In the genomic region with DNA sequence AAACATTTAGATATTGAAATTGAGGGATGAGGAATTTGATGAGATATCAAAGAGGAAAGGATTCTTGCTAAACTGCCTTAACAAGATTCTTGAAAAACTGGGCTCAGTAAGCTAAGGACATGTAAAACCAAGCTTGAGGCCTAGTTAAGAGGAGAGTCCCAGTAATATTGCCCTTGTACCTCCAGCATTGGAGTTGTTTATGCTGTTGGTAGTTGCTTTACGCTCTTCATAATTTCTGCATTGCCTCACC, we compare ENCODE assay signal across 1 cellular context.
TF ChIP-seq lines count a peak whose summit lies in the region.

No MANE protein-coding gene starts in this region.

TF ChIP-seq in GM23338, 12 proteins besides CTCF, POLR2A, EP300 and RAD21 (continued from another document):
- TF ChIP-seq, protein P1, sequence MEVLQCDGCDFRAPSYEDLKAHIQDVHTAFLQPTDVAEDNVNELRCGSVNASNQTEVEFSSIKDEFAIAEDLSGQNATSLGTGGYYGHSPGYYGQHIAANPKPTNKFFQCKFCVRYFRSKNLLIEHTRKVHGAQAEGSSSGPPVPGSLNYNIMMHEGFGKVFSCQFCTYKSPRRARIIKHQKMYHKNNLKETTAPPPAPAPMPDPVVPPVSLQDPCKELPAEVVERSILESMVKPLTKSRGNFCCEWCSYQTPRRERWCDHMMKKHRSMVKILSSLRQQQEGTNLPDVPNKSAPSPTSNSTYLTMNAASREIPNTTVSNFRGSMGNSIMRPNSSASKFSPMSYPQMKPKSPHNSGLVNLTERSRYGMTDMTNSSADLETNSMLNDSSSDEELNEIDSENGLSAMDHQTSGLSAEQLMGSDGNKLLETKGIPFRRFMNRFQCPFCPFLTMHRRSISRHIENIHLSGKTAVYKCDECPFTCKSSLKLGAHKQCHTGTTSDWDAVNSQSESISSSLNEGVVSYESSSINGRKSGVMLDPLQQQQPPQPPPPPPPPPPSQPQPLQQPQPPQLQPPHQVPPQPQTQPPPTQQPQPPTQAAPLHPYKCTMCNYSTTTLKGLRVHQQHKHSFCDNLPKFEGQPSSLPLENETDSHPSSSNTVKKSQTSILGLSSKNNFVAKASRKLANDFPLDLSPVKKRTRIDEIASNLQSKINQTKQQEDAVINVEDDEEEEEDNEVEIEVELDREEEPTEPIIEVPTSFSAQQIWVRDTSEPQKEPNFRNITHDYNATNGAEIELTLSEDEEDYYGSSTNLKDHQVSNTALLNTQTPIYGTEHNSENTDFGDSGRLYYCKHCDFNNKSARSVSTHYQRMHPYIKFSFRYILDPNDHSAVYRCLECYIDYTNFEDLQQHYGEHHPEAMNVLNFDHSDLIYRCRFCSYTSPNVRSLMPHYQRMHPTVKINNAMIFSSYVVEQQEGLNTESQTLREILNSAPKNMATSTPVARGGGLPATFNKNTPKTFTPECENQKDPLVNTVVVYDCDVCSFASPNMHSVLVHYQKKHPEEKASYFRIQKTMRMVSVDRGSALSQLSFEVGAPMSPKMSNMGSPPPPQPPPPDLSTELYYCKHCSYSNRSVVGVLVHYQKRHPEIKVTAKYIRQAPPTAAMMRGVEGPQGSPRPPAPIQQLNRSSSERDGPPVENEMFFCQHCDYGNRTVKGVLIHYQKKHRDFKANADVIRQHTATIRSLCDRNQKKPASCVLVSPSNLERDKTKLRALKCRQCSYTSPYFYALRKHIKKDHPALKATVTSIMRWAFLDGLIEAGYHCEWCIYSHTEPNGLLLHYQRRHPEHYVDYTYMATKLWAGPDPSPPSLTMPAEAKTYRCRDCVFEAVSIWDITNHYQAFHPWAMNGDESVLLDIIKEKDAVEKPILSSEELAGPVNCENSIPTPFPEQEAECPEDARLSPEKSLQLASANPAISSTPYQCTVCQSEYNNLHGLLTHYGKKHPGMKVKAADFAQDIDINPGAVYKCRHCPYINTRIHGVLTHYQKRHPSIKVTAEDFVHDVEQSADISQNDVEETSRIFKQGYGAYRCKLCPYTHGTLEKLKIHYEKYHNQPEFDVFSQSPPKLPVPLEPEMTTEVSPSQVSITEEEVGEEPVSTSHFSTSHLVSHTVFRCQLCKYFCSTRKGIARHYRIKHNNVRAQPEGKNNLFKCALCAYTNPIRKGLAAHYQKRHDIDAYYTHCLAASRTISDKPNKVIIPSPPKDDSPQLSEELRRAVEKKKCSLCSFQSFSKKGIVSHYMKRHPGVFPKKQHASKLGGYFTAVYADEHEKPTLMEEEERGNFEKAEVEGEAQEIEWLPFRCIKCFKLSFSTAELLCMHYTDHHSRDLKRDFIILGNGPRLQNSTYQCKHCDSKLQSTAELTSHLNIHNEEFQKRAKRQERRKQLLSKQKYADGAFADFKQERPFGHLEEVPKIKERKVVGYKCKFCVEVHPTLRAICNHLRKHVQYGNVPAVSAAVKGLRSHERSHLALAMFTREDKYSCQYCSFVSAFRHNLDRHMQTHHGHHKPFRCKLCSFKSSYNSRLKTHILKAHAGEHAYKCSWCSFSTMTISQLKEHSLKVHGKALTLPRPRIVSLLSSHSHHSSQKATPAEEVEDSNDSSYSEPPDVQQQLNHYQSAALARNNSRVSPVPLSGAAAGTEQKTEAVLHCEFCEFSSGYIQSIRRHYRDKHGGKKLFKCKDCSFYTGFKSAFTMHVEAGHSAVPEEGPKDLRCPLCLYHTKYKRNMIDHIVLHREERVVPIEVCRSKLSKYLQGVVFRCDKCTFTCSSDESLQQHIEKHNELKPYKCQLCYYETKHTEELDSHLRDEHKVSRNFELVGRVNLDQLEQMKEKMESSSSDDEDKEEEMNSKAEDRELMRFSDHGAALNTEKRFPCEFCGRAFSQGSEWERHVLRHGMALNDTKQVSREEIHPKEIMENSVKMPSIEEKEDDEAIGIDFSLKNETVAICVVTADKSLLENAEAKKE (CRISPR knock-in tag; IDR thresholded peaks at IDR 0.05), result no peak
- no peak for TF ChIP-seq ZNF114 (CRISPR knock-in tag; IDR thresholded peaks at IDR 0.05)
- no peak for TF ChIP-seq CREB1 (CRISPR knock-in tag; IDR thresholded peaks at IDR 0.05; ENCODE audit: low read depth)
- TF ChIP-seq EZH2phosphoT487 (IDR thresholded peaks at IDR 0.05; ENCODE audit: unreplicated experiment), result no peak
- TF ChIP-seq, protein P2, sequence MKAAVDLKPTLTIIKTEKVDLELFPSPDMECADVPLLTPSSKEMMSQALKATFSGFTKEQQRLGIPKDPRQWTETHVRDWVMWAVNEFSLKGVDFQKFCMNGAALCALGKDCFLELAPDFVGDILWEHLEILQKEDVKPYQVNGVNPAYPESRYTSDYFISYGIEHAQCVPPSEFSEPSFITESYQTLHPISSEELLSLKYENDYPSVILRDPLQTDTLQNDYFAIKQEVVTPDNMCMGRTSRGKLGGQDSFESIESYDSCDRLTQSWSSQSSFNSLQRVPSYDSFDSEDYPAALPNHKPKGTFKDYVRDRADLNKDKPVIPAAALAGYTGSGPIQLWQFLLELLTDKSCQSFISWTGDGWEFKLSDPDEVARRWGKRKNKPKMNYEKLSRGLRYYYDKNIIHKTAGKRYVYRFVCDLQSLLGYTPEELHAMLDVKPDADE (IDR thresholded peaks at IDR 0.05), result no peak
TF ChIP-seq in GM23338: peak in this region for 0.
